Comparison of ENCODE assay signal across 8 cellular contexts in the genomic region with DNA sequence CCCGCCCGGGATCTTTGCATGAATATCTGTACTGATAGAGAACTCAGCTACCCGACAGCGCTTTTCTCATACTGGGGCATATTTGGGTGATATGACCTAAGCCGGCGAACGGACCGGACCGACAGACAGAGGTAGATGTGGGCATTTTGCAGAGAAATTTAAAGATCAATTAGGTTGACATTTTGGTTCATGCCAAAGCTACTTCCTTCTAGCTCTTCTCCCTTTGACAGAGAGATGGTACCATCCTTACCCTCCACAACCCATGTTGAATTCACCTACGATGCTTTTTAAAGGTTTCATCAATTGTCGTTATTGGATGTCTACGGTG. TPM values are rescaled to one million over a fixed set of nuclear protein-coding genes. Genes with fewer than 3 reads are reported as not detected.
DNase-seq lines count a peak whose midpoint lies in the region; ATAC-seq and TF ChIP-seq lines count a peak whose summit lies in the region.

No MANE protein-coding gene starts in this region.

- no peaks in the 10 kb centered on the region for H3K9me3 ChIP-seq in thoracic aorta

- in situ Hi-C loops in GM13976 (cut with MboI; ENCODE audit: low sequenced_read_pairs, unreplicated experiment), result no loop called here

- H3K27ac ChIP-seq in angular gyrus (ENCODE audit: low read depth, low read length) (peak overlapping the region; percentile 53), thoracic aorta (peak overlapping the region; percentile 20 to 34)

- no peak for DNase-seq in activated CD4-positive, alpha-beta T cell treated with anti-CD3 and anti-CD28 coated beads for 36 hours
- no peak for DNase-seq in activated CD4-positive, alpha-beta T cell treated with anti-CD3 and anti-CD28 coated beads for 48 hours
- DNase-seq in kidney epithelial cell (ENCODE audit: low read depth), result no peak
- DNase-seq in thoracic aorta (ENCODE audit: low spot score), result no peak
- DNase-seq in GM13976 (ENCODE audit: low spot score), result no peak
- DNase-seq in activated T-cell treated with anti-CD3 and anti-CD28 coated beads, Interleukin-2, amount 50 U/mL, for 4 hours, result no peak

- peaks cover 8 to 21% of the 10 kb centered on the region in 2 donors for H3K4me1 ChIP-seq in thoracic aorta (ENCODE audit: control insufficient read depth in 1 of 2, low read depth in 2 of 2)

- intact Hi-C loops in activated CD4-positive, alpha-beta T cell treated with anti-CD3 and anti-CD28 coated beads for 36 hours (cut with DNase I, micrococcal nuclease), result loop anchor here (1.0 to 10.0 kb wide), 17 partner anchors 59 to 1637 kb away; a partner anchor contains a TSS

- peaks cover 26% of the 10 kb centered on the region for H3K4me1 Mint-ChIP-seq in activated CD4-positive, alpha-beta T cell treated with anti-CD3 and anti-CD28 coated beads for 36 hours
- H3K4me1 Mint-ChIP-seq in activated T-cell treated with anti-CD3 and anti-CD28 coated beads, Interleukin-2, amount 50 U/mL, for 4 hours (ENCODE audit: low read depth), result peaks cover 29% of the 10 kb centered on the region

- no peaks in the 10 kb centered on the region for H3K27me3 Mint-ChIP-seq in activated CD4-positive, alpha-beta T cell treated with anti-CD3 and anti-CD28 coated beads for 36 hours
- no peaks in the 10 kb centered on the region for H3K27me3 Mint-ChIP-seq in activated T-cell treated with anti-CD3 and anti-CD28 coated beads, Interleukin-2, amount 50 U/mL, for 4 hours (ENCODE audit: low read depth)

- no peak overlapping the region for H3K4me3 Mint-ChIP-seq in activated CD4-positive, alpha-beta T cell treated with anti-CD3 and anti-CD28 coated beads for 36 hours
- no peak overlapping the region for H3K4me3 Mint-ChIP-seq in activated T-cell treated with anti-CD3 and anti-CD28 coated beads, Interleukin-2, amount 50 U/mL, for 4 hours

- TF ChIP-seq CTCF in kidney epithelial cell (IDR thresholded peaks at IDR 0.05; ENCODE audit: insufficient read depth, low read length, poor library complexity, severe bottlenecking) (no peak), thoracic aorta (IDR thresholded peaks at IDR 0.05) (no peak), GM13976 (IDR thresholded peaks at IDR 0.05; ENCODE audit: borderline replicate concordance, control extremely low read depth, extremely low read depth, insufficient read depth, missing control alignments) (no peak)

- no peak for ATAC-seq in activated CD4-positive, alpha-beta T cell treated with anti-CD3 and anti-CD28 coated beads for 36 hours
- ATAC-seq in thoracic aorta (ENCODE audit: insufficient number of reproducible peaks, low FRiP score, low read depth) (no peak), HG02981 (IDR thresholded peaks at IDR 0.05; ENCODE audit: unreplicated experiment) (no peak)
- ATAC-seq in activated T-cell treated with anti-CD3 and anti-CD28 coated beads, Interleukin-2, amount 50 U/mL, for 4 hours, result no peak

- no peaks in the 10 kb centered on the region for H3K27me3 ChIP-seq in kidney epithelial cell (ENCODE audit: control insufficient read depth, insufficient read depth, low read length)
- H3K27me3 ChIP-seq in thoracic aorta (replicated peaks; ENCODE audit: insufficient read depth), result no peaks in the 10 kb centered on the region

- H3K9me3 Mint-ChIP-seq in activated CD4-positive, alpha-beta T cell treated with anti-CD3 and anti-CD28 coated beads for 36 hours (ENCODE audit: low read depth), result no peaks in the 10 kb centered on the region
- no peaks in the 10 kb centered on the region for H3K9me3 Mint-ChIP-seq in activated T-cell treated with anti-CD3 and anti-CD28 coated beads, Interleukin-2, amount 50 U/mL, for 4 hours

- CTCF ChIA-PET in activated CD4-positive, alpha-beta T cell treated with anti-CD3 and anti-CD28 coated beads for 36 hours (lab: Charles Lee), result interaction anchor here (1.0 to 1.5 kb wide), 4 partner anchors 9 to 336 kb away, joined by 3 to 6 read pairs (median 4); no protein-coding TSS in a partner anchor

- H3K36me3 ChIP-seq in kidney epithelial cell (ENCODE audit: control insufficient read depth, insufficient read depth, low read length), result no peaks in the 10 kb centered on the region
- no peaks in the 10 kb centered on the region for H3K36me3 ChIP-seq in thoracic aorta

- peaks cover 23% of the 10 kb centered on the region for H3K36me3 Mint-ChIP-seq in activated CD4-positive, alpha-beta T cell treated with anti-CD3 and anti-CD28 coated beads for 36 hours (ENCODE audit: low read depth)
- peaks cover 5% of the 10 kb centered on the region for H3K36me3 Mint-ChIP-seq in activated T-cell treated with anti-CD3 and anti-CD28 coated beads, Interleukin-2, amount 50 U/mL, for 4 hours (ENCODE audit: insufficient read depth)

- POLR2A ChIA-PET in activated CD4-positive, alpha-beta T cell treated with anti-CD3 and anti-CD28 coated beads for 36 hours (lab: Charles Lee), result interaction anchor here (1.0 kb wide), 1 partner anchor 10 kb away, joined by 3 read pairs; no protein-coding TSS in a partner anchor

- H3K4me3 ChIP-seq in kidney epithelial cell (ENCODE audit: low read depth, low read length), result peak overlapping the region; percentile 59
- peak overlapping the region; percentile 87 for H3K4me3 ChIP-seq in thoracic aorta

- peak overlapping the region; percentile 93 for H3K27ac Mint-ChIP-seq in activated CD4-positive, alpha-beta T cell treated with anti-CD3 and anti-CD28 coated beads for 36 hours

RNA-seq across cellular contexts. Expression of a gene that starts 0.5 kb away (rescaled TPM):
- 10 to 100 TPM; 16.2 to 16.9 TPM for total RNA-seq in activated CD4-positive, alpha-beta T cell treated with anti-CD3 and anti-CD28 coated beads for 36 hours
- total RNA-seq in kidney epithelial cell (12.0 and 13.9 TPM in 2 replicates), thoracic aorta (10 to 100 TPM; 12.3 to 20.4 TPM)
- 10 to 100 TPM; 15.9 to 19.3 (median 16.5) TPM for total RNA-seq in activated T-cell treated with anti-CD3 and anti-CD28 coated beads, Interleukin-2, amount 50 U/mL, for 4 hours

RNA-seq across cellular contexts. Expression of a gene that starts 0.7 kb away (rescaled TPM):
- 10 to 100 TPM; 13.6 to 16.2 TPM for total RNA-seq in activated CD4-positive, alpha-beta T cell treated with anti-CD3 and anti-CD28 coated beads for 36 hours
- total RNA-seq in kidney epithelial cell, result 8.3 and 16.4 TPM in 2 replicates
- total RNA-seq in thoracic aorta, result 10 to 100 TPM; 35.0 to 66.1 TPM
- total RNA-seq in activated T-cell treated with anti-CD3 and anti-CD28 coated beads, Interleukin-2, amount 50 U/mL, for 4 hours, result 10 to 100 TPM; 10.5 to 14.3 (median 13.1) TPM
